In genomic region chr7:2644514-2645273, GRCh38 we compare ENCODE assay signal across 8 cellular contexts. TPM values are rescaled to one million over a fixed set of nuclear protein-coding genes. Genes with fewer than 3 reads are reported as not detected.
DNase-seq lines count a peak whose midpoint lies in the region; ATAC-seq lines count a peak whose summit lies in the region.

No MANE protein-coding gene starts in this region.

- no peak overlapping the region for H4K91ac ChIP-seq in trophoblast cell (ENCODE audit: low read depth, low read length)

- no peak overlapping the region for H4K8ac ChIP-seq in trophoblast cell (ENCODE audit: low read depth, low read length)

- peak overlapping the region; percentile 31 for H3K18ac ChIP-seq in trophoblast cell (ENCODE audit: low read length)

- intact Hi-C loops in activated T-helper 2 cell treated with anti-CD3 and anti-CD28 coated beads, Interferon-gamma antibody, Interleukin-2, Interleukin-4, amounts not matched to agents 10 μg/mL and 5 μg/mL and 100 μg/mL, durations not matched to agents 14 hours and 24 hours and 36 hours (cut with micrococcal nuclease), result no loop called here

- no peak overlapping the region for H3K9ac ChIP-seq in trophoblast cell (ENCODE audit: low read length)

- H3K9me3 ChIP-seq in trophoblast cell (ENCODE audit: insufficient read depth, low read depth, low read length) (no peaks in the 10 kb centered on the region), SJCRH30 (replicated peaks) (no peaks in the 10 kb centered on the region)

- H2BK120ac ChIP-seq in trophoblast cell (ENCODE audit: insufficient read depth, low read length, poor library complexity), result no peak overlapping the region

- peak overlapping the region; percentile 35 for H2BK5ac ChIP-seq in trophoblast cell (ENCODE audit: low read depth, low read length, poor library complexity)

- H3K27ac Mint-ChIP-seq in T-helper 1 cell treated with Interleukin-12 subunit alpha and Interleukin-12 subunit beta and Interleukin-4 antibody, amounts not matched to agents 30 μg/mL and 1 μg/mL, for 36 hours, result peak overlapping the region; percentile 65
- H3K27ac Mint-ChIP-seq in activated T-helper 2 cell treated with anti-CD3 and anti-CD28 coated beads, Interferon-gamma antibody, Interleukin-2, Interleukin-4, amounts not matched to agents 10 μg/mL and 5 μg/mL and 100 μg/mL, durations not matched to agents 14 hours and 24 hours and 36 hours, result peak overlapping the region; percentile 83

- H3K4me2 ChIP-seq in trophoblast cell (ENCODE audit: low read length), result peak overlapping the region; percentile 34

- H3K4me1 ChIP-seq in trophoblast cell (ENCODE audit: control insufficient read depth in 1 of 2, insufficient read depth in 2 of 2, low read length in 2 of 2) (peaks cover 39 to 44% of the 10 kb centered on the region in 2 experiments), SJCRH30 (peaks cover 20% of the 10 kb centered on the region)

- H4K12ac ChIP-seq in trophoblast cell (ENCODE audit: low read depth, low read length), result no peak overlapping the region

- H3K36me3 ChIP-seq in trophoblast cell (ENCODE audit: control insufficient read depth in 1 of 2, insufficient read depth in 2 of 2, low read length in 2 of 2) (peaks cover 43 to 46% of the 10 kb centered on the region in 2 experiments), SJCRH30 (peaks cover 38% of the 10 kb centered on the region)

- no peaks in the 10 kb centered on the region for H3K9me3 Mint-ChIP-seq in T-helper 1 cell treated with Interleukin-12 subunit alpha and Interleukin-12 subunit beta and Interleukin-4 antibody, amounts not matched to agents 30 μg/mL and 1 μg/mL, for 36 hours
- H3K9me3 Mint-ChIP-seq in activated T-helper 2 cell treated with anti-CD3 and anti-CD28 coated beads, Interferon-gamma antibody, Interleukin-2, Interleukin-4, amounts not matched to agents 10 μg/mL and 5 μg/mL and 100 μg/mL, durations not matched to agents 14 hours and 24 hours and 36 hours, result no peaks in the 10 kb centered on the region

- peak overlapping the region; percentile 35 for H3K27ac ChIP-seq in trophoblast cell (ENCODE audit: low read depth, low read length)
- no peak overlapping the region for H3K27ac ChIP-seq in SJCRH30

- no CpG with 5 or more reads among the region's 19 CpGs for WGBS in trophoblast cell (ENCODE audit: extremely low coverage, insufficient coverage, insufficient read length)

- H3K4ac ChIP-seq in trophoblast cell (ENCODE audit: low read depth, low read length), result no peak overlapping the region

- H2AFZ ChIP-seq in trophoblast cell (ENCODE audit: insufficient read depth, low read length, poor library complexity), result no peak overlapping the region

- no peaks in the 10 kb centered on the region for H3K27me3 Mint-ChIP-seq in T-helper 1 cell treated with Interleukin-12 subunit alpha and Interleukin-12 subunit beta and Interleukin-4 antibody, amounts not matched to agents 30 μg/mL and 1 μg/mL, for 36 hours (ENCODE audit: low read depth)
- H3K27me3 Mint-ChIP-seq in activated T-helper 2 cell treated with anti-CD3 and anti-CD28 coated beads, Interferon-gamma antibody, Interleukin-2, Interleukin-4, amounts not matched to agents 10 μg/mL and 5 μg/mL and 100 μg/mL, durations not matched to agents 14 hours and 24 hours and 36 hours (ENCODE audit: low read depth), result no peaks in the 10 kb centered on the region

- H3K27me3 ChIP-seq in trophoblast cell (ENCODE audit: insufficient read depth, low read length) (no peaks in the 10 kb centered on the region), SJCRH30 (no peaks in the 10 kb centered on the region)

- ATAC-seq in HG02884 (IDR thresholded peaks at IDR 0.05; ENCODE audit: unreplicated experiment), result peak; percentile 25

- no peak overlapping the region for H3K23ac ChIP-seq in trophoblast cell (ENCODE audit: low read length)

- peaks cover 14% of the 10 kb centered on the region for H3K79me1 ChIP-seq in trophoblast cell (ENCODE audit: low read length)

- H3K14ac ChIP-seq in trophoblast cell (ENCODE audit: low read length), result no peak overlapping the region

- peak overlapping the region; percentile 37 for H3K4me3 Mint-ChIP-seq in T-helper 1 cell treated with Interleukin-12 subunit alpha and Interleukin-12 subunit beta and Interleukin-4 antibody, amounts not matched to agents 30 μg/mL and 1 μg/mL, for 36 hours
- H3K4me3 Mint-ChIP-seq in activated T-helper 2 cell treated with anti-CD3 and anti-CD28 coated beads, Interferon-gamma antibody, Interleukin-2, Interleukin-4, amounts not matched to agents 10 μg/mL and 5 μg/mL and 100 μg/mL, durations not matched to agents 14 hours and 24 hours and 36 hours (ENCODE audit: low read depth), result peak overlapping the region; percentile 66

- H2AK5ac ChIP-seq in trophoblast cell (ENCODE audit: low read length), result peak overlapping the region; percentile 14

- no peak overlapping the region for H2BK12ac ChIP-seq in trophoblast cell (ENCODE audit: low read length)

- peaks cover 6% of the 10 kb centered on the region for H3K79me2 ChIP-seq in trophoblast cell (ENCODE audit: control insufficient read depth, insufficient read depth, low read length, poor library complexity)

- DNase-seq in T-helper 1 cell (no peak), trophoblast cell (no peak), SJCRH30 (no peak), NOMO-1 treated with dmso at 0.1 percent for 144 hours (lab: John Stamatoyannopoulos, UW; ENCODE audit: unreplicated experiment) (no peak), glomerular visceral epithelial cell (ENCODE audit: extremely low spot score) (no peak)
- DNase-seq in activated T-helper 2 cell treated with anti-CD3 and anti-CD28 coated beads, Interferon-gamma antibody, Interleukin-2, Interleukin-4, amounts not matched to agents 10 μg/mL and 5 μg/mL and 100 μg/mL, durations not matched to agents 14 hours and 24 hours and 36 hours (ENCODE audit: low spot score), result no peak

- no peaks in the 10 kb centered on the region for H3K36me3 Mint-ChIP-seq in T-helper 1 cell treated with Interleukin-12 subunit alpha and Interleukin-12 subunit beta and Interleukin-4 antibody, amounts not matched to agents 30 μg/mL and 1 μg/mL, for 36 hours (ENCODE audit: low read depth)
- no peaks in the 10 kb centered on the region for H3K36me3 Mint-ChIP-seq in activated T-helper 2 cell treated with anti-CD3 and anti-CD28 coated beads, Interferon-gamma antibody, Interleukin-2, Interleukin-4, amounts not matched to agents 10 μg/mL and 5 μg/mL and 100 μg/mL, durations not matched to agents 14 hours and 24 hours and 36 hours (ENCODE audit: low read depth)

- H3K4me1 Mint-ChIP-seq in T-helper 1 cell treated with Interleukin-12 subunit alpha and Interleukin-12 subunit beta and Interleukin-4 antibody, amounts not matched to agents 30 μg/mL and 1 μg/mL, for 36 hours (ENCODE audit: low read depth), result peaks cover 10% of the 10 kb centered on the region
- H3K4me1 Mint-ChIP-seq in activated T-helper 2 cell treated with anti-CD3 and anti-CD28 coated beads, Interferon-gamma antibody, Interleukin-2, Interleukin-4, amounts not matched to agents 10 μg/mL and 5 μg/mL and 100 μg/mL, durations not matched to agents 14 hours and 24 hours and 36 hours (ENCODE audit: low read depth), result peaks cover 13% of the 10 kb centered on the region

- no peak overlapping the region for H3K4me3 ChIP-seq in trophoblast cell (ENCODE audit: low read depth, low read length)
- H3K4me3 ChIP-seq in SJCRH30, result no peak overlapping the region

RNA-seq across cellular contexts. Expression of gene TTYH3, which starts 12.9 kb away (rescaled TPM):
- 48.7 and 53.6 TPM in 2 replicates for total RNA-seq in activated T-helper 2 cell treated with anti-CD3 and anti-CD28 coated beads, Interferon-gamma antibody, Interleukin-2, Interleukin-4, amounts not matched to agents 10 μg/mL and 5 μg/mL and 100 μg/mL, durations not matched to agents 14 hours and 24 hours and 36 hours
- 117 and 118 TPM in 2 replicates for polyA plus RNA-seq in trophoblast cell (2013)
- total RNA-seq in SJCRH30 (2014; rRNA removed; shearing (Covaris generic)), result 54.9 and 58.8 TPM in 2 replicates

RNA-seq across cellular contexts. Expression of gene AMZ1, which starts 43.3 kb away (rescaled TPM):
- 0.07 and 0.14 TPM in 2 replicates for total RNA-seq in activated T-helper 2 cell treated with anti-CD3 and anti-CD28 coated beads, Interferon-gamma antibody, Interleukin-2, Interleukin-4, amounts not matched to agents 10 μg/mL and 5 μg/mL and 100 μg/mL, durations not matched to agents 14 hours and 24 hours and 36 hours
- polyA plus RNA-seq in trophoblast cell (2013), result 0.41 and 0.64 TPM in 2 replicates
- 0.02 and 0.05 TPM in 2 replicates for total RNA-seq in SJCRH30 (2014; rRNA removed; shearing (Covaris generic))
